ENCODE assay signal across 1 cellular context in genomic region chr13:110913322-110913721, GRCh38.
A peak's percentile ranks its signal among the peaks of the same experiment; 100 is the strongest.
TF ChIP-seq lines count a peak whose summit lies in the region.

No MANE protein-coding gene starts in this region.

TF ChIP-seq in GM12878, 131 proteins besides CTCF, POLR2A, EP300 and RAD21 (continued from another document):
- TF ChIP-seq ZBTB11 (CRISPR knock-in tag; IDR thresholded peaks at IDR 0.05) = no peak
- TF ChIP-seq RUNX3 (IDR thresholded peaks at IDR 0.05; ENCODE audit: low read length) = peak; percentile 86
- TF ChIP-seq TCF3 (IDR thresholded peaks at IDR 0.05; ENCODE audit: borderline replicate concordance, insufficient read depth, low read depth, low read length) = no peak
- peak; percentile 83 for TF ChIP-seq SIN3A (IDR thresholded peaks at IDR 0.05; ENCODE audit: low read depth, low read length)
- no peak for TF ChIP-seq SP1 (IDR thresholded peaks at IDR 0.05; ENCODE audit: low read depth, low read length)
